ENCODE assay signal across 37 cellular contexts in genomic region chr22:45616432-45616831, GRCh38.
"Had no signal": no experiment of that assay in that cellular context is flagged by ENCODE, and none has a peak within 500 bp of the region (broad histone marks: within the 10 kb centered on the region; RNA-seq: fewer than 3 reads in every experiment).

No MANE protein-coding gene starts in this region.

- H3K27me3 Mint-ChIP-seq: activated naive CD4-positive, alpha-beta T cell treated with anti-CD3 and anti-CD28 coated beads, Interleukin-2, amount 50 U/mL, for 24 hours; activated naive CD8-positive, alpha-beta T cell; activated naive CD8-positive, alpha-beta T cell treated with anti-CD3 and anti-CD28 coated beads for 36 hours; activated naive CD8-positive, alpha-beta T cell treated with anti-CD3 and anti-CD28 coated beads, Interleukin-2, amount 50 U/mL, for 24 hours; activated T-cell treated with anti-CD3 and anti-CD28 coated beads, Interleukin-2, amount 50 U/mL, for 24 hours; activated T-helper 17 cell treated with anti-CD3 and anti-CD28 coated beads, Interleukin-2, amount 50 U/mL, for 72 hours had no signal

- H3K27ac Mint-ChIP-seq: activated naive CD4-positive, alpha-beta T cell treated with anti-CD3 and anti-CD28 coated beads for 36 hours; activated naive CD4-positive, alpha-beta T cell treated with anti-CD3 and anti-CD28 coated beads, Interleukin-2, amount 10 ng/mL, durations not matched to agents 7 days and 5 days; activated naive CD4-positive, alpha-beta T cell treated with anti-CD3 and anti-CD28 coated beads, Interleukin-2, amount 50 U/mL, for 24 hours; activated naive CD4-positive, alpha-beta T cell treated with anti-CD3 and anti-CD28 coated beads, Interleukin-2, amount 50 U/mL, for 72 hours; activated naive CD8-positive, alpha-beta T cell; activated naive CD8-positive, alpha-beta T cell treated with anti-CD3 and anti-CD28 coated beads for 36 hours; activated naive CD8-positive, alpha-beta T cell treated with anti-CD3 and anti-CD28 coated beads, Interleukin-2, amount 10 ng/mL, durations not matched to agents 7 days and 5 days; activated naive CD8-positive, alpha-beta T cell treated with anti-CD3 and anti-CD28 coated beads, Interleukin-2, amount 50 U/mL, for 24 hours; activated T-cell treated with anti-CD3 and anti-CD28 coated beads, Interleukin-2, amount 50 U/mL, for 24 hours; activated T-cell treated with anti-CD3 and anti-CD28 coated beads, Interleukin-2, amount 50 U/mL, for 72 hours; activated T-helper 1 cell treated with anti-CD3 and anti-CD28 coated beads, Interleukin-12 subunit alpha, Interleukin-12 subunit beta, Interleukin-2, Interleukin-4 antibody, amounts not matched to agents 30 ng/mL and 10 ng/mL and 1 ng/mL, durations not matched to agents 14 hours and 24 hours and 36 hours; activated T-helper 17 cell treated with anti-CD3 and anti-CD28 coated beads, Interleukin-2, amount 50 U/mL, for 72 hours; activated T-helper 2 cell treated with anti-CD3 and anti-CD28 coated beads, Interferon-gamma antibody, Interleukin-2, Interleukin-4, amounts not matched to agents 10 μg/mL and 5 μg/mL and 100 μg/mL, durations not matched to agents 14 hours and 24 hours and 36 hours; brain had no signal

- H3K27me3 ChIP-seq: adrenal gland, ascending aorta, body of pancreas, brain microvascular endothelial cell, breast epithelium had no signal

- H3K27ac ChIP-seq: adrenal gland, ascending aorta, body of pancreas, brain microvascular endothelial cell, breast epithelium, cardiac muscle cell had no signal

- H3K4me3 ChIP-seq: adrenal gland, ascending aorta, body of pancreas, breast epithelium, cardiac muscle cell had no signal

- H3K9me3 Mint-ChIP-seq: activated naive CD4-positive, alpha-beta T cell treated with anti-CD3 and anti-CD28 coated beads, Interleukin-2, amount 50 U/mL, for 24 hours; activated naive CD4-positive, alpha-beta T cell treated with anti-CD3 and anti-CD28 coated beads, Interleukin-2, amount 50 U/mL, for 72 hours; activated T-cell treated with anti-CD3 and anti-CD28 coated beads, Interleukin-2, amount 50 U/mL, for 24 hours; activated T-cell treated with anti-CD3 and anti-CD28 coated beads, Interleukin-2, amount 50 U/mL, for 72 hours; activated T-helper 17 cell treated with anti-CD3 and anti-CD28 coated beads, Interleukin-2, amount 50 U/mL, for 72 hours; central memory CD8-positive, alpha-beta T cell had no signal

- DNase-seq: activated effector memory CD4-positive, alpha-beta T cell treated with anti-CD3 and anti-CD28 coated beads, Interleukin-2, amount 50 U/mL, for 16 hours; activated effector memory CD4-positive, alpha-beta T cell treated with Interleukin-2 at 50 U/mL for 16 hours; activated gamma-delta T cell; activated gamma-delta T cell treated with Interleukin-2 at 50 U/mL for 16 hours; activated naive CD4-positive, alpha-beta T cell; activated naive CD4-positive, alpha-beta T cell treated with anti-CD3 and anti-CD28 coated beads for 36 hours; activated naive CD4-positive, alpha-beta T cell treated with anti-CD3 and anti-CD28 coated beads, Interleukin-2, amount 10 ng/mL, durations not matched to agents 7 days and 5 days; activated naive CD4-positive, alpha-beta T cell treated with anti-CD3 and anti-CD28 coated beads, Interleukin-2, amount 50 U/mL, for 16 hours; activated naive CD4-positive, alpha-beta T cell treated with Interleukin-2 at 50 U/mL for 16 hours; activated naive CD8-positive, alpha-beta T cell treated with anti-CD3 and anti-CD28 coated beads for 36 hours; activated naive CD8-positive, alpha-beta T cell treated with anti-CD3 and anti-CD28 coated beads, Interleukin-2, amount 10 ng/mL, durations not matched to agents 7 days and 5 days; activated naive CD8-positive, alpha-beta T cell treated with anti-CD3 and anti-CD28 coated beads, Interleukin-2, amount 50 U/mL, for 24 hours; activated T-cell treated with anti-CD3 and anti-CD28 coated beads, Interleukin-2, amount 50 U/mL, for 1 hour; activated T-cell treated with anti-CD3 and anti-CD28 coated beads, Interleukin-2, amount 50 U/mL, for 24 hours; activated T-cell treated with anti-CD3 and anti-CD28 coated beads, Interleukin-2, amount 50 U/mL, for 4 hours; activated T-cell treated with anti-CD3 and anti-CD28 coated beads, Interleukin-2, amount 50 U/mL, for 48 hours; activated T-cell treated with anti-CD3 and anti-CD28 coated beads, Interleukin-2, amount 50 U/mL, for 72 hours; adrenal gland; amniotic stem cell; amygdala; anterior cingulate cortex; body of pancreas; brain microvascular endothelial cell; caudate nucleus; central memory CD4-positive, alpha-beta T cell; cerebellar nuclear complex had no signal

- H3K4me3 Mint-ChIP-seq: activated naive CD4-positive, alpha-beta T cell treated with anti-CD3 and anti-CD28 coated beads for 36 hours; activated naive CD4-positive, alpha-beta T cell treated with anti-CD3 and anti-CD28 coated beads, Interleukin-2, amount 10 ng/mL, durations not matched to agents 7 days and 5 days; activated naive CD4-positive, alpha-beta T cell treated with anti-CD3 and anti-CD28 coated beads, Interleukin-2, amount 50 U/mL, for 24 hours; activated naive CD8-positive, alpha-beta T cell; activated naive CD8-positive, alpha-beta T cell treated with anti-CD3 and anti-CD28 coated beads for 36 hours; activated naive CD8-positive, alpha-beta T cell treated with anti-CD3 and anti-CD28 coated beads, Interleukin-2, amount 10 ng/mL, durations not matched to agents 7 days and 5 days; activated naive CD8-positive, alpha-beta T cell treated with anti-CD3 and anti-CD28 coated beads, Interleukin-2, amount 50 U/mL, for 24 hours; activated T-cell treated with anti-CD3 and anti-CD28 coated beads, Interleukin-2, amount 50 U/mL, for 24 hours; activated T-cell treated with anti-CD3 and anti-CD28 coated beads, Interleukin-2, amount 50 U/mL, for 4 hours; activated T-cell treated with anti-CD3 and anti-CD28 coated beads, Interleukin-2, amount 50 U/mL, for 72 hours; activated T-helper 1 cell treated with anti-CD3 and anti-CD28 coated beads, Interleukin-12 subunit alpha, Interleukin-12 subunit beta, Interleukin-2, Interleukin-4 antibody, amounts not matched to agents 30 ng/mL and 10 ng/mL and 1 ng/mL, durations not matched to agents 14 hours and 24 hours and 36 hours; activated T-helper 17 cell treated with anti-CD3 and anti-CD28 coated beads, Interleukin-2, amount 50 U/mL, for 72 hours; brain; central memory CD8-positive, alpha-beta T cell had no signal

- H3K9me3 ChIP-seq: adrenal gland, ascending aorta, body of pancreas, breast epithelium had no signal

- ATAC-seq: activated naive CD4-positive, alpha-beta T cell treated with anti-CD3 and anti-CD28 coated beads, Interleukin-2, amount 50 U/mL, for 72 hours; activated naive CD8-positive, alpha-beta T cell treated with anti-CD3 and anti-CD28 coated beads, Interleukin-2, amount 50 U/mL, for 24 hours; activated T-cell treated with anti-CD3 and anti-CD28 coated beads, Interleukin-2, amount 50 U/mL, for 4 hours; activated T-cell treated with anti-CD3 and anti-CD28 coated beads, Interleukin-2, amount 50 U/mL, for 72 hours; activated T-helper 17 cell treated with anti-CD3 and anti-CD28 coated beads, Interleukin-2, amount 50 U/mL, for 72 hours; body of pancreas had no signal

- H3K4me1 Mint-ChIP-seq: central memory CD8-positive, alpha-beta T cell had no signal

- H3K36me3 Mint-ChIP-seq: activated naive CD4-positive, alpha-beta T cell treated with anti-CD3 and anti-CD28 coated beads, Interleukin-2, amount 10 ng/mL, durations not matched to agents 7 days and 5 days; activated naive CD4-positive, alpha-beta T cell treated with anti-CD3 and anti-CD28 coated beads, Interleukin-2, amount 50 U/mL, for 24 hours; activated naive CD4-positive, alpha-beta T cell treated with anti-CD3 and anti-CD28 coated beads, Interleukin-2, amount 50 U/mL, for 72 hours; activated naive CD8-positive, alpha-beta T cell; activated naive CD8-positive, alpha-beta T cell treated with anti-CD3 and anti-CD28 coated beads for 36 hours; activated naive CD8-positive, alpha-beta T cell treated with anti-CD3 and anti-CD28 coated beads, Interleukin-2, amount 10 ng/mL, durations not matched to agents 7 days and 5 days; brain had no signal

- H3K36me3 ChIP-seq: adrenal gland, ascending aorta, brain microvascular endothelial cell, breast epithelium, cardiac muscle cell had no signal

- H3K4me1 ChIP-seq: adrenal gland, ascending aorta, body of pancreas, breast epithelium had no signal
